ENCODE assay signal across 21 cellular contexts in genomic region chr6:133606833-133607232, GRCh38.
DNase-seq lines count a peak whose midpoint lies in the region; TF ChIP-seq lines count a peak whose summit lies in the region.
"Had no signal": no experiment of that assay in that cellular context is flagged by ENCODE, and none has a peak within 500 bp of the region (broad histone marks: within the 10 kb centered on the region; RNA-seq: fewer than 3 reads in every experiment).

No MANE protein-coding gene starts in this region.

- H3K4me2 ChIP-seq in mammary epithelial cell (ENCODE audit: insufficient read depth, low read depth, low read length) = no peak overlapping the region

- H2AFZ ChIP-seq in mammary epithelial cell (ENCODE audit: low read depth, low read length) = no peak overlapping the region
- H2AFZ ChIP-seq: GM23248 had no signal

- no peaks in the 10 kb centered on the region for H3K36me3 ChIP-seq in mammary epithelial cell (ENCODE audit: insufficient read depth, low read length)

- H3K79me2 ChIP-seq in mammary epithelial cell (ENCODE audit: insufficient read depth, low read length) = no peaks in the 10 kb centered on the region

- TF ChIP-seq CTCF in MCF 10A (IDR thresholded peaks at IDR 0.05; ENCODE audit: unreplicated experiment) = no peak
- no peak for TF ChIP-seq CTCF in mammary epithelial cell (conservative IDR thresholded peaks at IDR 0.05 in 1 of 2, IDR thresholded peaks at IDR 0.05 in 1 of 2; ENCODE audit: extremely low read depth in 1 of 2, insufficient read depth in 1 of 2, low read depth in 1 of 2, low read length in 2 of 2)
- no peak for TF ChIP-seq CTCF in fibroblast of villous mesenchyme (IDR thresholded peaks at IDR 0.05; ENCODE audit: insufficient read depth, low read depth, low read length)
- TF ChIP-seq CTCF in GM10248 (IDR thresholded peaks at IDR 0.05; ENCODE audit: control extremely low read depth, extremely low read depth, low read depth, missing control alignments) = no peak

- no peak overlapping the region for H3K4me3 ChIP-seq in mammary epithelial cell (replicated peaks in 1 of 3; ENCODE audit: insufficient read depth in 1 of 3, low read depth in 2 of 3, low read length in 3 of 3)
- no peak overlapping the region for H3K4me3 ChIP-seq in fibroblast of villous mesenchyme (ENCODE audit: low read depth, low read length)
- H3K4me3 ChIP-seq: GM12878, GM23248 had no signal

- no peak overlapping the region for H3K9ac ChIP-seq in mammary epithelial cell (ENCODE audit: insufficient read depth, low read length)
- H3K9ac ChIP-seq: GM23248 had no signal

- POLR2A ChIA-PET in MCF 10A (lab: Yijun Ruan, JAX) = no interaction called here
- POLR2A ChIA-PET in GM10248 (lab: Yijun Ruan, JAX) = no interaction called here

- peak overlapping the region; percentile 75 for H3K27ac Mint-ChIP-seq in MCF 10A (ENCODE audit: low read depth, unreplicated experiment)
- H3K27ac Mint-ChIP-seq: CD4-positive, alpha-beta memory T cell had no signal

- no peaks in the 10 kb centered on the region for H4K20me1 ChIP-seq in mammary epithelial cell (ENCODE audit: insufficient read depth, low read length)

- H3K27ac ChIP-seq in mammary epithelial cell (ENCODE audit: insufficient read depth, low read depth, low read length) = no peak overlapping the region
- H3K27ac ChIP-seq: 22Rv1, GM23248 had no signal

- BruUV-seq in MCF 10A (replicated peaks; lab: Mats Ljungman, UMichigan) (no TSS peak), mammary epithelial cell (replicated peaks; lab: Mats Ljungman, UMichigan) (no TSS peak)

- CTCF ChIA-PET in MCF 10A (lab: Yijun Ruan, JAX) (interaction anchor here (0.7 kb wide), 1 partner anchor 314 kb away, joined by 3 read pairs; no protein-coding TSS in a partner anchor), mammary epithelial cell (lab: Charles Lee; ENCODE audit: low non-redundant PET) (no interaction called here), GM10248 (lab: Yijun Ruan, JAX) (no interaction called here)

- DNase-seq in DMS 273 (lab: John Stamatoyannopoulos, UW; ENCODE audit: unreplicated experiment) (peak; percentile 26), DMS 273 treated with DMSO at 0.1 percent for 48 hours (lab: John Stamatoyannopoulos, UW) (no peak), MCF 10A (ENCODE audit: unreplicated experiment) (no peak), mammary epithelial cell (no peak), fibroblast of villous mesenchyme (ENCODE audit: low read depth) (peak; percentile 60), retina (peak; percentile 4), GM10248 (ENCODE audit: extremely low spot score) (no peak)
- no peak for DNase-seq in activated effector memory CD4-positive, alpha-beta T cell treated with Interleukin-2 at 50 U/mL for 16 hours
- DNase-seq: ACHN, AML-193, C1 segment of cervical spinal cord, Calu3, COR-L47, DMS53, DMS79 treated with DMSO at 0.1 percent for 48 hours, GM23248, H7, HCEC 1CT had no signal

- H3K4me1 ChIP-seq in mammary epithelial cell (ENCODE audit: insufficient read depth, low read length) = peaks cover 15% of the 10 kb centered on the region

- intact Hi-C loops in MCF 10A (cut with micrococcal nuclease) = loop anchor here (5.0 kb wide), 1 partner anchor 310 kb away; no protein-coding TSS in a partner anchor
- intact Hi-C loops in mammary epithelial cell (cut with micrococcal nuclease) = no loop called here

- no peaks in the 10 kb centered on the region for H3K4me1 Mint-ChIP-seq in MCF 10A (ENCODE audit: insufficient read depth, unreplicated experiment)
- H3K4me1 Mint-ChIP-seq: CD4-positive, alpha-beta memory T cell had no signal

- H3K36me3 Mint-ChIP-seq in MCF 10A (ENCODE audit: insufficient read depth, unreplicated experiment) = no peaks in the 10 kb centered on the region
- H3K36me3 Mint-ChIP-seq: CD4-positive, alpha-beta memory T cell had no signal

- 84% methylated on average over 3 of the region's 3 CpGs for WGBS in mammary epithelial cell (ENCODE audit: low coverage, missing lambda C conversion rate)

- in situ Hi-C loops in mammary epithelial cell (cut with MboI; ENCODE audit: low sequenced_read_pairs in 2 of 2) = no loop called here

- H3K27me3 ChIP-seq in mammary epithelial cell (ENCODE audit: insufficient read depth, low read length) = no peaks in the 10 kb centered on the region

- H3K4me3 Mint-ChIP-seq in MCF 10A (ENCODE audit: unreplicated experiment) = no peak overlapping the region
- H3K4me3 Mint-ChIP-seq: CD4-positive, alpha-beta memory T cell had no signal

- no peaks in the 10 kb centered on the region for H3K9me3 Mint-ChIP-seq in MCF 10A (ENCODE audit: unreplicated experiment)
- H3K9me3 Mint-ChIP-seq: CD4-positive, alpha-beta memory T cell had no signal

- dilution Hi-C loops in mammary epithelial cell (cut with HindIII; ENCODE audit: low sequenced_read_pairs) = no loop called here

- H3K9me3 ChIP-seq in mammary epithelial cell (replicated peaks; ENCODE audit: insufficient read depth, low read length) = no peaks in the 10 kb centered on the region

- H3K27me3 Mint-ChIP-seq in MCF 10A (ENCODE audit: insufficient read depth, unreplicated experiment) = no peaks in the 10 kb centered on the region
- H3K27me3 Mint-ChIP-seq: CD4-positive, alpha-beta memory T cell had no signal

Comparison
In these comparisons a context has a peak if more than half of its experiments do, and no peak if none do; other contexts are left out.
1. DNase-seq: peak in DMS 273 (single experiment), fibroblast of villous mesenchyme (single experiment) and retina (single experiment); none in DMS 273 treated with DMSO at 0.1 percent for 48 hours (single experiment), MCF 10A (single experiment), mammary epithelial cell (single experiment), GM10248 (single experiment) and activated effector memory CD4-positive, alpha-beta T cell treated with Interleukin-2 at 50 U/mL for 16 hours (single experiment).